Comparison of ENCODE assay signal across 15 cellular contexts in genomic region chr11:130269544-130269943, GRCh38. TPM values are rescaled to one million over a fixed set of nuclear protein-coding genes. Genes with fewer than 3 reads are reported as not detected.
DNase-seq lines count a peak whose midpoint lies in the region; ATAC-seq, FAIRE-seq and TF ChIP-seq lines count a peak whose summit lies in the region.
"Had no signal": no experiment of that assay in that cellular context is flagged by ENCODE, and none has a peak within 500 bp of the region (broad histone marks: within the 10 kb centered on the region; RNA-seq: fewer than 3 reads in every experiment).

No MANE protein-coding gene starts in this region.

- CTCF ChIA-PET in OCI-LY7 (lab: Charles Lee; ENCODE audit: unreplicated experiment): no interaction called here
- CTCF ChIA-PET in activated CD8-positive, alpha-beta T cell treated with anti-CD3 and anti-CD28 coated beads, Interleukin-2, amount 10 ng/mL, durations not matched to agents 7 days and 5 days (lab: Charles Lee): no interaction called here
- CTCF ChIA-PET in activated CD8-positive, alpha-beta T cell treated with anti-CD3 and anti-CD28 coated beads for 36 hours (lab: Charles Lee): no interaction called here

- no peaks in the 10 kb centered on the region for H3K9me2 ChIP-seq in OCI-LY7 (ENCODE audit: insufficient read depth, low read length)

- H3K36me3 ChIP-seq in OCI-LY7 (ENCODE audit: insufficient read depth, low read length): peaks cover 44% of the 10 kb centered on the region
- H3K36me3 ChIP-seq: prostate gland, upper lobe of right lung had no signal

- peaks cover 24% of the 10 kb centered on the region; the same call in 1 of the 2 replicates for H3K79me2 ChIP-seq in OCI-LY7 (ENCODE audit: insufficient read depth, low read depth, low read length)

- H3K4me2 ChIP-seq in OCI-LY7 (ENCODE audit: low read length): peak overlapping the region; percentile 39

- no peak for TF ChIP-seq CTCF in OCI-LY7 (conservative IDR thresholded peaks at IDR 0.05; ENCODE audit: low read length)
- no peak for TF ChIP-seq CTCF in activated CD8-positive, alpha-beta T cell treated with anti-CD3 and anti-CD28 coated beads for 36 hours (IDR thresholded peaks at IDR 0.05)

- peak; percentile 64 for FAIRE-seq in GM18507 (lab: Jason Lieb, UNC)
- no peak for FAIRE-seq in HTR-8/SVneo (lab: Jason Lieb, UNC)

- ATAC-seq in GM21526 (IDR thresholded peaks at IDR 0.05; ENCODE audit: low FRiP score, unreplicated experiment) (peak; percentile 88), HG03108 (IDR thresholded peaks at IDR 0.05; ENCODE audit: unreplicated experiment) (peak; percentile 89)
- no peak for ATAC-seq in activated CD8-positive, alpha-beta T cell treated with anti-CD3 and anti-CD28 coated beads, Interleukin-2, amount 10 ng/mL, durations not matched to agents 7 days and 5 days
- no peak for ATAC-seq in activated CD8-positive, alpha-beta T cell treated with anti-CD3 and anti-CD28 coated beads for 36 hours
- ATAC-seq: upper lobe of right lung had no signal

- no TSS peak for BruUV-seq in OCI-LY7 (replicated peaks; lab: Mats Ljungman, UMichigan)

- no peak overlapping the region for H3K4me3 ChIP-seq in OCI-LY7 (ENCODE audit: low read depth, low read length, poor library complexity, severe bottlenecking)
- H3K4me3 ChIP-seq: prostate gland, upper lobe of right lung had no signal

- no peaks in the 10 kb centered on the region for H3K27me3 Mint-ChIP-seq in activated CD8-positive, alpha-beta T cell treated with anti-CD3 and anti-CD28 coated beads, Interleukin-2, amount 10 ng/mL, durations not matched to agents 7 days and 5 days (ENCODE audit: low read depth)
- H3K27me3 Mint-ChIP-seq in activated CD8-positive, alpha-beta T cell treated with anti-CD3 and anti-CD28 coated beads for 36 hours: no peaks in the 10 kb centered on the region

- intact Hi-C loops in OCI-LY7 (cut with micrococcal nuclease; ENCODE audit: unreplicated experiment): no loop called here
- intact Hi-C loops in activated CD8-positive, alpha-beta T cell treated with anti-CD3 and anti-CD28 coated beads for 36 hours (cut with micrococcal nuclease): no loop called here

- peaks cover 18% of the 10 kb centered on the region for H3K4me1 ChIP-seq in OCI-LY7 (ENCODE audit: insufficient read depth, low read length, poor library complexity, severe bottlenecking)
- H3K4me1 ChIP-seq: prostate gland, upper lobe of right lung had no signal

- no peaks in the 10 kb centered on the region for H3K9me3 ChIP-seq in OCI-LY7 (ENCODE audit: low read length)
- H3K9me3 ChIP-seq: prostate gland, upper lobe of right lung had no signal

- H3K27ac ChIP-seq in OCI-LY7 (ENCODE audit: low read depth, low read length, poor library complexity, severe bottlenecking): peak overlapping the region; percentile 12
- H3K27ac ChIP-seq: C4-2B, prostate gland, upper lobe of right lung had no signal

- POLR2A ChIA-PET in OCI-LY7 (lab: Charles Lee): interaction anchor here (0.7 to 3.0 kb wide), 7 partner anchors 10 to 1270 kb away, joined by 3 to 9 read pairs (median 4); no protein-coding TSS in a partner anchor
- POLR2A ChIA-PET in activated CD8-positive, alpha-beta T cell treated with anti-CD3 and anti-CD28 coated beads, Interleukin-2, amount 10 ng/mL, durations not matched to agents 7 days and 5 days (lab: Charles Lee): no interaction called here
- POLR2A ChIA-PET in activated CD8-positive, alpha-beta T cell treated with anti-CD3 and anti-CD28 coated beads for 36 hours (lab: Charles Lee): no interaction called here

- peaks cover 10% of the 10 kb centered on the region; the same call in 1 of the 2 replicates for H4K20me1 ChIP-seq in OCI-LY7 (ENCODE audit: insufficient read depth, low read length)

- H3K9me3 Mint-ChIP-seq in activated CD8-positive, alpha-beta T cell treated with anti-CD3 and anti-CD28 coated beads, Interleukin-2, amount 10 ng/mL, durations not matched to agents 7 days and 5 days (ENCODE audit: insufficient read depth): no peaks in the 10 kb centered on the region
- H3K9me3 Mint-ChIP-seq in activated CD8-positive, alpha-beta T cell treated with anti-CD3 and anti-CD28 coated beads for 36 hours: no peaks in the 10 kb centered on the region
- H3K9me3 Mint-ChIP-seq: activated T-helper 2 cell treated with anti-CD3 and anti-CD28 coated beads, Interferon-gamma antibody, Interleukin-2, Interleukin-4, amounts not matched to agents 10 μg/mL and 5 μg/mL and 100 μg/mL, durations not matched to agents 14 hours and 24 hours and 36 hours had no signal

- no peak overlapping the region for H3K4me3 Mint-ChIP-seq in activated CD8-positive, alpha-beta T cell treated with anti-CD3 and anti-CD28 coated beads, Interleukin-2, amount 10 ng/mL, durations not matched to agents 7 days and 5 days
- no peak overlapping the region for H3K4me3 Mint-ChIP-seq in activated CD8-positive, alpha-beta T cell treated with anti-CD3 and anti-CD28 coated beads for 36 hours

- H3K4me1 Mint-ChIP-seq in activated CD8-positive, alpha-beta T cell treated with anti-CD3 and anti-CD28 coated beads, Interleukin-2, amount 10 ng/mL, durations not matched to agents 7 days and 5 days (ENCODE audit: low read depth): peaks cover 4% of the 10 kb centered on the region
- peaks cover 15% of the 10 kb centered on the region for H3K4me1 Mint-ChIP-seq in activated CD8-positive, alpha-beta T cell treated with anti-CD3 and anti-CD28 coated beads for 36 hours (ENCODE audit: low read depth)

- H3K36me3 Mint-ChIP-seq in activated CD8-positive, alpha-beta T cell treated with anti-CD3 and anti-CD28 coated beads, Interleukin-2, amount 10 ng/mL, durations not matched to agents 7 days and 5 days (ENCODE audit: low read depth): peaks cover 17% of the 10 kb centered on the region
- peaks cover 25% of the 10 kb centered on the region for H3K36me3 Mint-ChIP-seq in activated CD8-positive, alpha-beta T cell treated with anti-CD3 and anti-CD28 coated beads for 36 hours (ENCODE audit: low read depth)

- no peak overlapping the region for H3K27ac Mint-ChIP-seq in activated CD8-positive, alpha-beta T cell treated with anti-CD3 and anti-CD28 coated beads, Interleukin-2, amount 10 ng/mL, durations not matched to agents 7 days and 5 days
- no peak overlapping the region for H3K27ac Mint-ChIP-seq in activated CD8-positive, alpha-beta T cell treated with anti-CD3 and anti-CD28 coated beads for 36 hours
- H3K27ac Mint-ChIP-seq: activated T-helper 2 cell treated with anti-CD3 and anti-CD28 coated beads, Interferon-gamma antibody, Interleukin-2, Interleukin-4, amounts not matched to agents 10 μg/mL and 5 μg/mL and 100 μg/mL, durations not matched to agents 14 hours and 24 hours and 36 hours had no signal

- DNase-seq in GM18507 (ENCODE audit: extremely low spot score, insufficient read length, low read depth): peak; percentile 26
- peak; percentile 49 for DNase-seq in OCI-LY7 (ENCODE audit: low spot score)
- no peak for DNase-seq in activated CD8-positive, alpha-beta T cell treated with anti-CD3 and anti-CD28 coated beads, Interleukin-2, amount 10 ng/mL, durations not matched to agents 7 days and 5 days
- DNase-seq in activated CD8-positive, alpha-beta T cell treated with anti-CD3 and anti-CD28 coated beads for 36 hours: no peak
- no peak for DNase-seq in HTR-8/SVneo (ENCODE audit: insufficient read length, low spot score)
- no peak for DNase-seq in AG08396 (ENCODE audit: low spot score)
- DNase-seq: cerebellar nuclear complex, foreskin melanocyte, NCI-H446 treated with DMSO at 0.1 percent for 48 hours, upper lobe of right lung had no signal

- no peak overlapping the region for H2AFZ ChIP-seq in OCI-LY7 (ENCODE audit: low read length)

RNA-seq across cellular contexts. Expression of gene ZBTB44, which starts 45.2 kb away (rescaled TPM):
- total RNA-seq in OCI-LY7 (2014; rRNA removed; shearing (Covaris generic)): 43.3 and 60.2 TPM in 2 replicates
- 57.4 and 73.9 TPM in 2 replicates for total RNA-seq in OCI-LY7 (2022)
- total RNA-seq in activated CD8-positive, alpha-beta T cell treated with anti-CD3 and anti-CD28 coated beads, Interleukin-2, amount 10 ng/mL, durations not matched to agents 7 days and 5 days: 10 to 100 TPM; 37.8 to 42.1 TPM
- total RNA-seq in activated CD8-positive, alpha-beta T cell treated with anti-CD3 and anti-CD28 coated beads for 36 hours: 10 to 100 TPM; 43.0 to 43.7 TPM

Comparison
In these comparisons a context has a peak if more than half of its experiments do, and no peak if none do; other contexts are left out.
1. DNase-seq: peak in GM18507 (single experiment) and OCI-LY7 (single experiment); none in activated CD8-positive, alpha-beta T cell treated with anti-CD3 and anti-CD28 coated beads, Interleukin-2, amount 10 ng/mL, durations not matched to agents 7 days and 5 days (single experiment), activated CD8-positive, alpha-beta T cell treated with anti-CD3 and anti-CD28 coated beads for 36 hours (single experiment), HTR-8/SVneo (single experiment) and AG08396 (single experiment).
2. ATAC-seq: peak in GM21526 (single experiment) and HG03108 (single experiment); none in activated CD8-positive, alpha-beta T cell treated with anti-CD3 and anti-CD28 coated beads, Interleukin-2, amount 10 ng/mL, durations not matched to agents 7 days and 5 days (single experiment) and activated CD8-positive, alpha-beta T cell treated with anti-CD3 and anti-CD28 coated beads for 36 hours (single experiment).